Comparison of ENCODE assay signal across 17 cellular contexts in genomic region chr7:48041665-48041995, GRCh38. TPM values are rescaled to one million over a fixed set of nuclear protein-coding genes. Genes with fewer than 3 reads are reported as not detected.
A peak's percentile ranks its signal among the peaks of the same experiment; 100 is the strongest.
DNase-seq lines count a peak whose midpoint lies in the region; ATAC-seq and TF ChIP-seq lines count a peak whose summit lies in the region.
"Had no signal": no experiment of that assay in that cellular context is flagged by ENCODE, and none has a peak within 500 bp of the region (broad histone marks: within the 10 kb centered on the region; RNA-seq: fewer than 3 reads in every experiment).

No MANE protein-coding gene starts in this region.

- 13 to 17% methylated on average over 4 of the region's 4 CpGs for WGBS in GM23248 (ENCODE audit: low coverage in 1 of 2, low lambda C conversion rate in 2 of 2, missing lambda C conversion rate in 2 of 2), 2 experiments

- H3K27ac ChIP-seq in GM23248 = peak overlapping the region; percentile 72
- H3K27ac ChIP-seq in foreskin keratinocyte = peak overlapping the region; percentile 41
- no peak overlapping the region for H3K27ac ChIP-seq in ascending aorta
- H3K27ac ChIP-seq: heart left ventricle had no signal

- in situ Hi-C loops in GM23248 (cut with MboI) = no loop called here

- peak overlapping the region; percentile 41 for H3K4me3 ChIP-seq in GM23248
- H3K4me3 ChIP-seq in ascending aorta = no peak overlapping the region
- H3K4me3 ChIP-seq: heart left ventricle had no signal

- H3K9me3 Mint-ChIP-seq in activated naive CD8-positive, alpha-beta T cell (ENCODE audit: low read depth) = no peaks in the 10 kb centered on the region
- H3K9me3 Mint-ChIP-seq: CD4-positive, alpha-beta memory T cell had no signal

- peaks cover 19% of the 10 kb centered on the region for H3F3A ChIP-seq in GM23248 (ENCODE audit: insufficient read depth)

- DNase-seq in AG08395 (ENCODE audit: low spot score) = peak; percentile 70
- peak; percentile 81 for DNase-seq in GM23248
- peak; percentile 58 to 75 for DNase-seq in foreskin keratinocyte
- no peak for DNase-seq in ascending aorta (ENCODE audit: low spot score in 2 of 2)
- DNase-seq in DMS153 (lab: John Stamatoyannopoulos, UW) = no peak
- DNase-seq: CD4-positive, alpha-beta memory T cell; heart left ventricle; NCI-H1092 treated with DMSO at 0.1 percent for 48 hours; NCI-H524; stimulated activated CD4-positive, alpha-beta T cell treated with anti-CD3 and anti-CD28 coated beads, Interleukin-4, amount 100 ng/mL, for 4 hours had no signal

- peak overlapping the region; percentile 64 for H3K4me2 ChIP-seq in GM23248 (ENCODE audit: unreplicated experiment)

- H3K27me3 ChIP-seq in GM23248 (replicated peaks; ENCODE audit: insufficient read depth) (0 out of 2 replicates have a peak, but pooled peaks cover under 1% of the 10 kb centered on the region), foreskin keratinocyte (peaks cover under 1% of the 10 kb centered on the region), ascending aorta (no peaks in the 10 kb centered on the region)

- TF ChIP-seq CTCF in foreskin keratinocyte (conservative IDR thresholded peaks at IDR 0.05) (no peak), ascending aorta (IDR thresholded peaks at IDR 0.05) (no peak)

- H3K4me3 Mint-ChIP-seq in activated naive CD8-positive, alpha-beta T cell = peak overlapping the region; percentile 56
- H3K4me3 Mint-ChIP-seq: CD4-positive, alpha-beta memory T cell had no signal

- H3K27me3 Mint-ChIP-seq in activated naive CD8-positive, alpha-beta T cell = peaks cover 5% of the 10 kb centered on the region

- H3K36me3 Mint-ChIP-seq in activated naive CD8-positive, alpha-beta T cell = no peaks in the 10 kb centered on the region
- H3K36me3 Mint-ChIP-seq: CD4-positive, alpha-beta memory T cell had no signal

- intact Hi-C loops in ascending aorta (cut with DNase I) = no loop called here

- H3K4me1 Mint-ChIP-seq in activated naive CD8-positive, alpha-beta T cell (ENCODE audit: low read depth) = peaks cover 39% of the 10 kb centered on the region

- ATAC-seq in foreskin keratinocyte (peak; percentile 80), HG03025 (IDR thresholded peaks at IDR 0.05; ENCODE audit: low FRiP score, unreplicated experiment) (no peak), HG02938 (IDR thresholded peaks at IDR 0.05; ENCODE audit: unreplicated experiment) (no peak)
- ATAC-seq: heart left ventricle had no signal

- H4K20me1 ChIP-seq in GM23248 (ENCODE audit: insufficient read depth) = no peaks in the 10 kb centered on the region

- H3K4me1 ChIP-seq in GM23248 (ENCODE audit: insufficient read depth) = peaks cover 18% of the 10 kb centered on the region
- peaks cover 23% of the 10 kb centered on the region for H3K4me1 ChIP-seq in foreskin keratinocyte
- no peaks in the 10 kb centered on the region for H3K4me1 ChIP-seq in ascending aorta
- H3K4me1 ChIP-seq: heart left ventricle had no signal

- no peaks in the 10 kb centered on the region for H3K36me3 ChIP-seq in GM23248 (ENCODE audit: low read depth)
- H3K36me3 ChIP-seq in ascending aorta = no peaks in the 10 kb centered on the region
- H3K36me3 ChIP-seq: heart left ventricle had no signal

- no peaks in the 10 kb centered on the region for H3K9me2 ChIP-seq in GM23248 (ENCODE audit: insufficient read depth)

- H3K27ac Mint-ChIP-seq in activated naive CD8-positive, alpha-beta T cell = peak overlapping the region; percentile 90

- peak overlapping the region; percentile 20 for H3K9ac ChIP-seq in GM23248

- H3K79me2 ChIP-seq in GM23248 (ENCODE audit: insufficient read depth) = no peaks in the 10 kb centered on the region

- H3K9me3 ChIP-seq in GM23248 (ENCODE audit: low read depth) = no peaks in the 10 kb centered on the region
- no peaks in the 10 kb centered on the region for H3K9me3 ChIP-seq in ascending aorta
- H3K9me3 ChIP-seq: heart left ventricle had no signal

- H2AFZ ChIP-seq in GM23248 = peak overlapping the region; percentile 40

RNA-seq across cellular contexts. Expression of gene C7orf57, which starts 6.3 kb away (rescaled TPM):
- not detected in 2 replicates for total RNA-seq in GM23248 (2014; rRNA removed; shearing (Covaris generic))
- not detected in 2 replicates for polyA plus RNA-seq in GM23248 (2016; fragmentation: Nextera tagmentation; extraction: Ambion mirVana)
- total RNA-seq in foreskin keratinocyte = 0.28 and 0.44 TPM in 2 replicates
- polyA plus RNA-seq in foreskin keratinocyte = 0.17 and 0.20 TPM in 2 replicates
- not detected for total RNA-seq in ascending aorta
- total RNA-seq: CD4-positive, alpha-beta memory T cell had no signal

RNA-seq across cellular contexts. Expression of gene SUN3, which starts 12.7 kb away (rescaled TPM):
- not detected in 2 replicates for total RNA-seq in GM23248 (2014; rRNA removed; shearing (Covaris generic))
- polyA plus RNA-seq in GM23248 (2016; fragmentation: Nextera tagmentation; extraction: Ambion mirVana) = not detected in 2 replicates
- not detected in 2 replicates for total RNA-seq in foreskin keratinocyte
- polyA plus RNA-seq in foreskin keratinocyte = 0.12 TPM in 1 of 2 replicates, not detected in the other
- total RNA-seq in ascending aorta = not detected
- total RNA-seq: CD4-positive, alpha-beta memory T cell; dermis microvascular lymphatic vessel endothelial cell; heart left ventricle; lower leg skin; omental fat pad; subcutaneous adipose tissue had no signal
- polyA plus RNA-seq: heart left ventricle had no signal

RNA-seq across cellular contexts. Expression of gene UPP1, which starts 47.4 kb away (rescaled TPM):
- 12.5 and 12.9 TPM in 2 replicates for total RNA-seq in GM23248 (2014; rRNA removed; shearing (Covaris generic))
- 33.2 and 38.1 TPM in 2 replicates for polyA plus RNA-seq in GM23248 (2016; fragmentation: Nextera tagmentation; extraction: Ambion mirVana)
- total RNA-seq in foreskin keratinocyte = 165 and 226 TPM in 2 replicates
- 232 and 331 TPM in 2 replicates for polyA plus RNA-seq in foreskin keratinocyte
- total RNA-seq in ascending aorta = 21.1 TPM

Comparison
In these comparisons a context has a peak if more than half of its experiments do, and no peak if none do; other contexts are left out.
1. DNase-seq: peak in AG08395 (single experiment), GM23248 (single experiment) and foreskin keratinocyte (2 of 2); none in ascending aorta (0 of 2) and DMS153 (single experiment).
2. H3K27ac ChIP-seq: peak in GM23248 (single experiment) and foreskin keratinocyte (single experiment); none in ascending aorta (0 of 2).